In genomic region chr12:79547735-79548347, GRCh38 we compare ENCODE assay signal across 8 cellular contexts.
DNase-seq lines count a peak whose midpoint lies in the region; ATAC-seq, FAIRE-seq and TF ChIP-seq lines count a peak whose summit lies in the region.

No MANE protein-coding gene starts in this region.

- H3K27ac ChIP-seq in RWPE2 (ENCODE audit: poor library complexity, severe bottlenecking): peak overlapping the region; percentile 99

- FAIRE-seq in HTR-8/SVneo (lab: Jason Lieb, UNC): no peak

- ATAC-seq in GM19463 (IDR thresholded peaks at IDR 0.05; ENCODE audit: unreplicated experiment) (peak; percentile 76), RWPE2 (ENCODE audit: low read depth) (peak; percentile 32), esophagus mucosa (peak; percentile 60), GM18520 (IDR thresholded peaks at IDR 0.05; ENCODE audit: unreplicated experiment) (no peak)

- TF ChIP-seq CTCF in RWPE2 (IDR thresholded peaks at IDR 0.05; ENCODE audit: poor library complexity, severe bottlenecking): peak; percentile 94

- DNase-seq in NCI-H510A treated with DMSO at 0.1 percent for 48 hours (lab: John Stamatoyannopoulos, UW) (peak; percentile 50), NCI-H510A (lab: John Stamatoyannopoulos, UW) (no peak), HTR-8/SVneo (ENCODE audit: insufficient read length, low spot score) (peak; percentile 37), RWPE2 (ENCODE audit: low spot score) (no peak), mucosa of gallbladder (ENCODE audit: low spot score) (peak; percentile 50)

- peaks cover 6% of the 10 kb centered on the region; the same call in 1 of the 2 replicates for H3K36me3 ChIP-seq in RWPE2 (ENCODE audit: low read depth)

- H3K4me1 ChIP-seq in RWPE2 (ENCODE audit: insufficient read depth, poor library complexity, severe bottlenecking): peaks cover 44% of the 10 kb centered on the region

- no peak overlapping the region for H3K4me3 ChIP-seq in RWPE2 (ENCODE audit: severe bottlenecking)

- no peaks in the 10 kb centered on the region for H3K27me3 ChIP-seq in RWPE2 (ENCODE audit: insufficient read depth, poor library complexity, severe bottlenecking)

- H3K9me3 ChIP-seq in RWPE2 (ENCODE audit: severe bottlenecking): no peaks in the 10 kb centered on the region

Comparison
In these comparisons a context has a peak if more than half of its experiments do, and no peak if none do; other contexts are left out.
1. DNase-seq: peak in NCI-H510A treated with DMSO at 0.1 percent for 48 hours (single experiment), HTR-8/SVneo (single experiment) and mucosa of gallbladder (single experiment); none in NCI-H510A (single experiment) and RWPE2 (single experiment).